33 cellular contexts compared by ENCODE assay signal in the genomic region with DNA sequence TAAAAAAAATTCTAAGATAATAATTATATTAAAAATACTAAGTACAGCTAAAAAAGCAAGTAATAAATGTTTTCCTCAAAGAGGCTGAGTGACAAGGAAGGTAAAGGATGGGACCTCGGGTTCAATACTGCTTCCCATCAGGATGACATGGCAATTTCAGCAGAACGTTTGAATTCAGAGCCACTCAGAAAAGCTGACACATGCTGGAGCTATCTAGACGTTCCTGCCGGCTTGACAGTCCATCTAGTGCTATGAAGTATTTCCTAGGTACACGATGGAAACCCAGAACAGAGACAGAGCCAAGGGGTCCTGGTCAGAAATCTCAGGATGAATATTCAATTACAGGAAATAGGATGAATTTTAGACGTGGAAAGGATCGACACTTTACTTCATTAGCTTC.
"Had no signal": no experiment of that assay in that cellular context is flagged by ENCODE, and none has a peak within 500 bp of the region (broad histone marks: within the 10 kb centered on the region; RNA-seq: fewer than 3 reads in every experiment).

No MANE protein-coding gene starts in this region.

- H3K27ac ChIP-seq: body of pancreas, breast epithelium, PC-9, RWPE1, SJCRH30, SK-N-MC had no signal

- DNase-seq: activated CD4-positive, alpha-beta T cell treated with anti-CD3 and anti-CD28 coated beads, Interleukin-2, amount 10 ng/mL, durations not matched to agents 24 days and 14 days; activated CD4-positive, alpha-beta T cell treated with anti-CD3 and anti-CD28 coated beads, Interleukin-2, amount 50 U/mL, for 4 hours; activated CD8-positive, alpha-beta T cell treated with anti-CD3 and anti-CD28 coated beads, Interleukin-2, amount 10 ng/mL, durations not matched to agents 7 days and 5 days; activated gamma-delta T cell; activated naive CD4-positive, alpha-beta T cell treated with anti-CD3 and anti-CD28 coated beads for 36 hours; activated T-cell treated with anti-CD3 and anti-CD28 coated beads, Interleukin-2, amount 50 U/mL, for 24 hours; body of pancreas; caudate nucleus; cerebellar nuclear complex; Kasumi-1; MM.1S; MV-4-11; NCI-H1092; NCI-H1436 treated with DMSO at 0.1 percent for 48 hours; NCI-H1694 treated with DMSO at 0.1 percent for 48 hours; NCI-H2029; NCI-H345; NCI-H510A; NCI-H526; NCI-H748 treated with DMSO at 0.1 percent for 48 hours; NK-92 treated with Interleukin-12 subunit alpha and Interleukin-12 subunit beta, amount 100 ng/mL, for 24 hours; PC-9; SHP77; SJCRH30 had no signal

- H3K9me3 ChIP-seq: adrenal gland, body of pancreas, breast epithelium, SJCRH30 had no signal

- H3K27ac Mint-ChIP-seq: activated CD4-positive, alpha-beta T cell treated with anti-CD3 and anti-CD28 coated beads, Interleukin-2, amount 10 ng/mL, durations not matched to agents 24 days and 14 days; activated CD8-positive, alpha-beta T cell treated with anti-CD3 and anti-CD28 coated beads, Interleukin-2, amount 10 ng/mL, durations not matched to agents 7 days and 5 days; activated naive CD4-positive, alpha-beta T cell treated with anti-CD3 and anti-CD28 coated beads for 36 hours; activated naive CD4-positive, alpha-beta T cell treated with anti-CD3 and anti-CD28 coated beads, Interleukin-2, amount 50 U/mL, for 72 hours; activated T-cell treated with anti-CD3 and anti-CD28 coated beads, Interleukin-2, amount 50 U/mL, for 24 hours; activated T-helper 2 cell treated with anti-CD3 and anti-CD28 coated beads, Interferon-gamma antibody, Interleukin-2, Interleukin-4, amounts not matched to agents 10 μg/mL and 5 μg/mL and 100 μg/mL, durations not matched to agents 14 hours and 24 hours and 36 hours had no signal

- H3K4me3 Mint-ChIP-seq: activated CD4-positive, alpha-beta T cell treated with anti-CD3 and anti-CD28 coated beads, Interleukin-2, amount 10 ng/mL, durations not matched to agents 24 days and 14 days; activated CD8-positive, alpha-beta T cell treated with anti-CD3 and anti-CD28 coated beads, Interleukin-2, amount 10 ng/mL, durations not matched to agents 7 days and 5 days; activated naive CD4-positive, alpha-beta T cell treated with anti-CD3 and anti-CD28 coated beads for 36 hours; activated T-cell treated with anti-CD3 and anti-CD28 coated beads, Interleukin-2, amount 50 U/mL, for 24 hours had no signal

- H3K4me2 ChIP-seq: PC-9 had no signal

- H2AFZ ChIP-seq: PC-9 had no signal

- H3K9me3 Mint-ChIP-seq: activated CD4-positive, alpha-beta T cell treated with anti-CD3 and anti-CD28 coated beads, Interleukin-2, amount 10 ng/mL, durations not matched to agents 24 days and 14 days; activated naive CD4-positive, alpha-beta T cell treated with anti-CD3 and anti-CD28 coated beads for 36 hours; activated naive CD4-positive, alpha-beta T cell treated with anti-CD3 and anti-CD28 coated beads, Interleukin-2, amount 50 U/mL, for 72 hours; activated T-cell treated with anti-CD3 and anti-CD28 coated beads, Interleukin-2, amount 50 U/mL, for 24 hours; activated T-helper 2 cell treated with anti-CD3 and anti-CD28 coated beads, Interferon-gamma antibody, Interleukin-2, Interleukin-4, amounts not matched to agents 10 μg/mL and 5 μg/mL and 100 μg/mL, durations not matched to agents 14 hours and 24 hours and 36 hours had no signal

- H3K4me1 Mint-ChIP-seq: activated CD4-positive, alpha-beta T cell treated with anti-CD3 and anti-CD28 coated beads, Interleukin-2, amount 10 ng/mL, durations not matched to agents 24 days and 14 days had no signal

- H3K27me3 Mint-ChIP-seq: activated CD4-positive, alpha-beta T cell treated with anti-CD3 and anti-CD28 coated beads, Interleukin-2, amount 10 ng/mL, durations not matched to agents 24 days and 14 days; activated T-cell treated with anti-CD3 and anti-CD28 coated beads, Interleukin-2, amount 50 U/mL, for 24 hours had no signal

- H3K27me3 ChIP-seq: adrenal gland, body of pancreas, breast epithelium, SJCRH30 had no signal

- FAIRE-seq: astrocyte, RCC 7860, TTC549 had no signal

- H3K36me3 ChIP-seq: adrenal gland, breast epithelium, SJCRH30 had no signal

- H3K4me3 ChIP-seq: adrenal gland, body of pancreas, breast epithelium, PC-9, SJCRH30, SK-N-MC had no signal

- ATAC-seq: activated CD8-positive, alpha-beta T cell treated with anti-CD3 and anti-CD28 coated beads, Interleukin-2, amount 10 ng/mL, durations not matched to agents 7 days and 5 days; activated naive CD4-positive, alpha-beta T cell treated with anti-CD3 and anti-CD28 coated beads, Interleukin-2, amount 50 U/mL, for 72 hours; body of pancreas had no signal

- H3K36me3 Mint-ChIP-seq: activated naive CD4-positive, alpha-beta T cell treated with anti-CD3 and anti-CD28 coated beads, Interleukin-2, amount 50 U/mL, for 72 hours had no signal

- H3K4me1 ChIP-seq: body of pancreas, breast epithelium, SJCRH30 had no signal
